Comparison of ENCODE assay signal across 1 cellular context in genomic region chr17:59108400-59109102, GRCh38.
A peak's percentile ranks its signal among the peaks of the same experiment; 100 is the strongest.
TF ChIP-seq lines count a peak whose summit lies in the region.

No MANE protein-coding gene starts in this region.

TF ChIP-seq in HEK293, 187 proteins besides CTCF, POLR2A, EP300 and RAD21:
- TF ChIP-seq REST (tag by site-specific recombination; IDR thresholded peaks at IDR 0.05) (no peak), ZBTB44 (tag by site-specific recombination; IDR thresholded peaks at IDR 0.05) (peak; percentile 19; the same call in 1 of the 2 replicates), ZNF660 (tag by site-specific recombination; IDR thresholded peaks at IDR 0.05) (0 out of 2 replicates have a peak, but pooled peaks have one; percentile 31), ZNF48 (tag by site-specific recombination; IDR thresholded peaks at IDR 0.05) (no peak), AEBP2 (tag by site-specific recombination; IDR thresholded peaks at IDR 0.05; ENCODE audit: borderline replicate concordance) (no peak), ZNF600 (tag by site-specific recombination; IDR thresholded peaks at IDR 0.05) (0 out of 2 replicates have a peak, but pooled peaks have one; percentile 22), GLI4 (tag by site-specific recombination; IDR thresholded peaks at IDR 0.05) (no peak), ZNF561 (tag by site-specific recombination; IDR thresholded peaks at IDR 0.05; ENCODE audit: borderline replicate concordance) (no peak), ZNF747 (tag by site-specific recombination; IDR thresholded peaks at IDR 0.05) (no peak), ZBTB17 (tag by site-specific recombination; IDR thresholded peaks at IDR 0.05) (peak; percentile 10; the same call in 1 of the 2 replicates), ZNF394 (tag by site-specific recombination; IDR thresholded peaks at IDR 0.05; ENCODE audit: borderline replicate concordance) (0 out of 2 replicates have a peak, but pooled peaks have one; percentile 15), ZNF18 (tag by site-specific recombination; IDR thresholded peaks at IDR 0.05) (peak; percentile 70), ZNF121 (tag by site-specific recombination; IDR thresholded peaks at IDR 0.05) (peak; percentile 89), ZNF518A (tag by site-specific recombination; conservative IDR thresholded peaks at IDR 0.05; ENCODE audit: low read depth) (no peak), ZNF580 (tag by site-specific recombination; IDR thresholded peaks at IDR 0.05) (no peak)
